In the genomic region with DNA sequence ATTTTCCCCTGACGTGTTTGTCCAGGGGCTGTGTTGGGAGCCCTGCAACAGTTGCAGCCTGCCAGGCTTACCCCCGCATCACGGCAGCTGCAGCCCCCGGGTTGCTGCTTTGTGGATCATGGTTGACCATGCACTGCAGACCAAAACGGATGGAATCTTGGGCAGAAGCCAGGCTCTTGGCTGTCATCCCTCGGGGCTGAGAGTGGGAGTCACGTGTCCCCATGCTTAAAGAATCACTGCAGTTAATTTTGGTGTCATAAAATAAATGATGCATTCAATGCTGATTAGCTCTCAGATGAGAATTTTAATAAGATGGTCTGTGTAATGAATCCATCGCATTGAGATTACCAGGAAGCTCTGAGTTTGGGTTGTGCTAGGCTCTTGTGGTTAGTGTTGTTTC, we compare ENCODE assay signal across 9 cellular contexts.
DNase-seq lines count a peak whose midpoint lies in the region; ATAC-seq and TF ChIP-seq lines count a peak whose summit lies in the region.
"Had no signal": no experiment of that assay in that cellular context is flagged by ENCODE, and none has a peak within 500 bp of the region (broad histone marks: within the 10 kb centered on the region; RNA-seq: fewer than 3 reads in every experiment).

No MANE protein-coding gene starts in this region.

- H3K36me3 ChIP-seq in SK-N-SH (replicated peaks in 1 of 2; ENCODE audit: control insufficient read depth in 1 of 2, insufficient read depth in 2 of 2, low read length in 1 of 2) (no peaks in the 10 kb centered on the region), thyroid gland (no peaks in the 10 kb centered on the region), colonic mucosa (no peaks in the 10 kb centered on the region)

- H3K4me2 ChIP-seq in SK-N-SH: no peak overlapping the region

- peak; percentile 66 for DNase-seq in SK-N-SH
- peak; percentile 3 to 32 for DNase-seq in cardiac fibroblast (ENCODE audit: low read depth in 2 of 2)
- DNase-seq in iris pigment epithelial cell (ENCODE audit: low read depth): peak; percentile 9
- DNase-seq in thyroid gland: peak; percentile 79 to 80
- DNase-seq in germinal center (ENCODE audit: low spot score): no peak
- no peak for DNase-seq in colonic mucosa
- DNase-seq: activated CD4-positive, alpha-beta T cell treated with anti-CD3 and anti-CD28 coated beads for 48 hours had no signal

- no peaks in the 10 kb centered on the region for H4K20me1 ChIP-seq in SK-N-SH (ENCODE audit: insufficient read depth)

- TF ChIP-seq POLR2A in thyroid gland (IDR thresholded peaks at IDR 0.05): no peak

- no peaks in the 10 kb centered on the region for H3K27me3 ChIP-seq in SK-N-SH (ENCODE audit: insufficient read depth)
- no peaks in the 10 kb centered on the region for H3K27me3 ChIP-seq in thyroid gland
- no peaks in the 10 kb centered on the region for H3K27me3 ChIP-seq in colonic mucosa

- 23% methylated on average over 8 of the region's 8 CpGs for WGBS in SK-N-SH (ENCODE audit: low lambda C conversion rate)
- WGBS in thyroid gland, 2 donors: 22 to 23% methylated on average over 8 of the region's 8 CpGs

- H2AFZ ChIP-seq in SK-N-SH (ENCODE audit: low read depth): no peak overlapping the region

- ATAC-seq in SK-N-SH treated with all-trans-retinoic acid at 6 μM for 48 hours (no peak), GM19023 (IDR thresholded peaks at IDR 0.05; ENCODE audit: unreplicated experiment) (no peak)

- H3K9ac ChIP-seq in SK-N-SH (no peak overlapping the region), colonic mucosa (ENCODE audit: low read depth in 2 of 2, low read length in 2 of 2) (no peak overlapping the region)

- H3K4me3 ChIP-seq in SK-N-SH (ENCODE audit: low read depth in 2 of 2, low read length in 1 of 2) (no peak overlapping the region), cardiac fibroblast (replicated peaks in 1 of 2; ENCODE audit: low read depth in 2 of 2, low read length in 2 of 2) (no peak overlapping the region), thyroid gland (replicated peaks in 1 of 3) (no peak overlapping the region), colonic mucosa (no peak overlapping the region)

- TF ChIP-seq RAD21 in SK-N-SH (IDR thresholded peaks at IDR 0.05; ENCODE audit: low read length): no peak

- H3K79me2 ChIP-seq in SK-N-SH (ENCODE audit: insufficient read depth): no peaks in the 10 kb centered on the region

- no peaks in the 10 kb centered on the region for H3K9me3 ChIP-seq in SK-N-SH
- H3K9me3 ChIP-seq in thyroid gland: no peaks in the 10 kb centered on the region
- no peaks in the 10 kb centered on the region for H3K9me3 ChIP-seq in colonic mucosa

- H3K4me1 ChIP-seq in SK-N-SH (ENCODE audit: control insufficient read depth in 1 of 2, insufficient read depth in 2 of 2, low read depth in 1 of 2, low read length in 1 of 2): peaks cover 0 to 15% of the 10 kb centered on the region in 2 experiments; a peak in 2 of 4 replicates
- peaks cover 9 to 19% of the 10 kb centered on the region in 2 donors for H3K4me1 ChIP-seq in thyroid gland
- no peaks in the 10 kb centered on the region for H3K4me1 ChIP-seq in colonic mucosa

- CTCF ChIA-PET in SK-N-SH (lab: Yijun Ruan, JAX): interaction anchor here (0.5 to 0.9 kb wide), 2 partner anchors 10 to 20 kb away, joined by 3 read pairs; no protein-coding TSS in a partner anchor

- no peak for TF ChIP-seq EP300 in SK-N-SH (IDR thresholded peaks at IDR 0.05; ENCODE audit: borderline replicate concordance in 1 of 2, low read depth in 1 of 2, low read length in 1 of 2)

- no peaks in the 10 kb centered on the region for H3K9me2 ChIP-seq in SK-N-SH

- intact Hi-C loops in thyroid gland (cut with DNase I) (no loop called here), colonic mucosa (cut with DNase I) (no loop called here)

- POLR2A ChIA-PET in SK-N-SH (lab: Yijun Ruan, JAX): no interaction called here

- TF ChIP-seq CTCF in SK-N-SH (IDR thresholded peaks at IDR 0.05) (no peak), cardiac fibroblast (IDR thresholded peaks at IDR 0.05; ENCODE audit: low read depth, low read length) (no peak), thyroid gland (IDR thresholded peaks at IDR 0.05) (no peak), colonic mucosa (IDR thresholded peaks at IDR 0.05) (no peak)

- no peak overlapping the region; a peak in 1 of 4 replicates for H3K27ac ChIP-seq in SK-N-SH (ENCODE audit: low read depth in 2 of 2, low read length in 1 of 2)
- no peak overlapping the region for H3K27ac ChIP-seq in thyroid gland
- no peak overlapping the region for H3K27ac ChIP-seq in colonic mucosa

- H3F3A ChIP-seq in SK-N-SH (replicated peaks; ENCODE audit: insufficient read depth): no peaks in the 10 kb centered on the region

TF ChIP-seq in SK-N-SH, 30 proteins besides CTCF, POLR2A, EP300 and RAD21:
- TF ChIP-seq FOXJ3 (CRISPR knock-in tag; IDR thresholded peaks at IDR 0.05): no peak
- TF ChIP-seq, protein P1, sequence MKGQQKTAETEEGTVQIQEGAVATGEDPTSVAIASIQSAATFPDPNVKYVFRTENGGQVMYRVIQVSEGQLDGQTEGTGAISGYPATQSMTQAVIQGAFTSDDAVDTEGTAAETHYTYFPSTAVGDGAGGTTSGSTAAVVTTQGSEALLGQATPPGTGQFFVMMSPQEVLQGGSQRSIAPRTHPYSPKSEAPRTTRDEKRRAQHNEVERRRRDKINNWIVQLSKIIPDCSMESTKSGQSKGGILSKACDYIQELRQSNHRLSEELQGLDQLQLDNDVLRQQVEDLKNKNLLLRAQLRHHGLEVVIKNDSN (IDR thresholded peaks at IDR 0.05; ENCODE audit: borderline replicate concordance, low read depth): peak; percentile 49; the same call in 1 of the 2 replicates
- TF ChIP-seq YY1 (IDR thresholded peaks at IDR 0.05; ENCODE audit: low read depth): no peak
- TF ChIP-seq, protein P2, sequence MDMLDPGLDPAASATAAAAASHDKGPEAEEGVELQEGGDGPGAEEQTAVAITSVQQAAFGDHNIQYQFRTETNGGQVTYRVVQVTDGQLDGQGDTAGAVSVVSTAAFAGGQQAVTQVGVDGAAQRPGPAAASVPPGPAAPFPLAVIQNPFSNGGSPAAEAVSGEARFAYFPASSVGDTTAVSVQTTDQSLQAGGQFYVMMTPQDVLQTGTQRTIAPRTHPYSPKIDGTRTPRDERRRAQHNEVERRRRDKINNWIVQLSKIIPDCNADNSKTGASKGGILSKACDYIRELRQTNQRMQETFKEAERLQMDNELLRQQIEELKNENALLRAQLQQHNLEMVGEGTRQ (IDR thresholded peaks at IDR 0.05; ENCODE audit: borderline replicate concordance, low read depth, low read length): 0 out of 2 replicates have a peak, but pooled peaks have one; percentile 11

TF ChIP-seq in SK-N-SH treated with all-trans-retinoic acid at 6 μM for 48 hours, 23 proteins besides CTCF, POLR2A, EP300 and RAD21 (continues in another document):
- TF ChIP-seq ZFP30 (CRISPR knock-in tag; IDR thresholded peaks at IDR 0.05) (no peak), ISL1 (CRISPR knock-in tag; IDR thresholded peaks at IDR 0.05) (no peak), ZC3H10 (CRISPR knock-in tag; IDR thresholded peaks at IDR 0.05) (no peak), ZNF8 (CRISPR knock-in tag; IDR thresholded peaks at IDR 0.05) (no peak), CSDC2 (CRISPR knock-in tag; IDR thresholded peaks at IDR 0.05) (no peak), PPARA (CRISPR knock-in tag; IDR thresholded peaks at IDR 0.05; ENCODE audit: borderline replicate concordance) (no peak), ESRRG (CRISPR knock-in tag; IDR thresholded peaks at IDR 0.05) (no peak)
- TF ChIP-seq, protein P3, sequence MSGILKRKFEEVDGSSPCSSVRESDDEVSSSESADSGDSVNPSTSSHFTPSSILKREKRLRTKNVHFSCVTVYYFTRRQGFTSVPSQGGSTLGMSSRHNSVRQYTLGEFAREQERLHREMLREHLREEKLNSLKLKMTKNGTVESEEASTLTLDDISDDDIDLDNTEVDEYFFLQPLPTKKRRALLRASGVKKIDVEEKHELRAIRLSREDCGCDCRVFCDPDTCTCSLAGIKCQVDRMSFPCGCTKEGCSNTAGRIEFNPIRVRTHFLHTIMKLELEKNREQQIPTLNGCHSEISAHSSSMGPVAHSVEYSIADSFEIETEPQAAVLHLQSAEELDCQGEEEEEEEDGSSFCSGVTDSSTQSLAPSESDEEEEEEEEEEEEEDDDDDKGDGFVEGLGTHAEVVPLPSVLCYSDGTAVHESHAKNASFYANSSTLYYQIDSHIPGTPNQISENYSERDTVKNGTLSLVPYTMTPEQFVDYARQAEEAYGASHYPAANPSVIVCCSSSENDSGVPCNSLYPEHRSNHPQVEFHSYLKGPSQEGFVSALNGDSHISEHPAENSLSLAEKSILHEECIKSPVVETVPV (CRISPR knock-in tag; IDR thresholded peaks at IDR 0.05): no peak
- TF ChIP-seq, protein P4, sequence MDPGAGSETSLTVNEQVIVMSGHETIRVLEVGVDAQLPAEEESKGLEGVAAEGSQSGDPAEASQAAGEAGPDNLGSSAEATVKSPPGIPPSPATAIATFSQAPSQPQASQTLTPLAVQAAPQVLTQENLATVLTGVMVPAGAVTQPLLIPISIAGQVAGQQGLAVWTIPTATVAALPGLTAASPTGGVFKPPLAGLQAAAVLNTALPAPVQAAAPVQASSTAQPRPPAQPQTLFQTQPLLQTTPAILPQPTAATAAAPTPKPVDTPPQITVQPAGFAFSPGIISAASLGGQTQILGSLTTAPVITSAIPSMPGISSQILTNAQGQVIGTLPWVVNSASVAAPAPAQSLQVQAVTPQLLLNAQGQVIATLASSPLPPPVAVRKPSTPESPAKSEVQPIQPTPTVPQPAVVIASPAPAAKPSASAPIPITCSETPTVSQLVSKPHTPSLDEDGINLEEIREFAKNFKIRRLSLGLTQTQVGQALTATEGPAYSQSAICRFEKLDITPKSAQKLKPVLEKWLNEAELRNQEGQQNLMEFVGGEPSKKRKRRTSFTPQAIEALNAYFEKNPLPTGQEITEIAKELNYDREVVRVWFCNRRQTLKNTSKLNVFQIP (CRISPR knock-in tag; IDR thresholded peaks at IDR 0.05; ENCODE audit: borderline replicate concordance, low read depth): no peak
- TF ChIP-seq, protein P5, sequence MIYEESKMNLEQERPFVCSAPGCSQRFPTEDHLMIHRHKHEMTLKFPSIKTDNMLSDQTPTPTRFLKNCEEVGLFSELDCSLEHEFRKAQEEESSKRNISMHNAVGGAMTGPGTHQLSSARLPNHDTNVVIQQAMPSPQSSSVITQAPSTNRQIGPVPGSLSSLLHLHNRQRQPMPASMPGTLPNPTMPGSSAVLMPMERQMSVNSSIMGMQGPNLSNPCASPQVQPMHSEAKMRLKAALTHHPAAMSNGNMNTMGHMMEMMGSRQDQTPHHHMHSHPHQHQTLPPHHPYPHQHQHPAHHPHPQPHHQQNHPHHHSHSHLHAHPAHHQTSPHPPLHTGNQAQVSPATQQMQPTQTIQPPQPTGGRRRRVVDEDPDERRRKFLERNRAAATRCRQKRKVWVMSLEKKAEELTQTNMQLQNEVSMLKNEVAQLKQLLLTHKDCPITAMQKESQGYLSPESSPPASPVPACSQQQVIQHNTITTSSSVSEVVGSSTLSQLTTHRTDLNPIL (CRISPR knock-in tag; IDR thresholded peaks at IDR 0.05; ENCODE audit: low read depth): no peak

Comparison
In these comparisons a context has a peak if more than half of its experiments do, and no peak if none do; other contexts are left out.
1. DNase-seq: peak in SK-N-SH (single experiment), cardiac fibroblast (2 of 2), iris pigment epithelial cell (single experiment) and thyroid gland (2 of 2); none in germinal center (single experiment) and colonic mucosa (single experiment).